ENCODE assay signal across 8 cellular contexts in the genomic region with DNA sequence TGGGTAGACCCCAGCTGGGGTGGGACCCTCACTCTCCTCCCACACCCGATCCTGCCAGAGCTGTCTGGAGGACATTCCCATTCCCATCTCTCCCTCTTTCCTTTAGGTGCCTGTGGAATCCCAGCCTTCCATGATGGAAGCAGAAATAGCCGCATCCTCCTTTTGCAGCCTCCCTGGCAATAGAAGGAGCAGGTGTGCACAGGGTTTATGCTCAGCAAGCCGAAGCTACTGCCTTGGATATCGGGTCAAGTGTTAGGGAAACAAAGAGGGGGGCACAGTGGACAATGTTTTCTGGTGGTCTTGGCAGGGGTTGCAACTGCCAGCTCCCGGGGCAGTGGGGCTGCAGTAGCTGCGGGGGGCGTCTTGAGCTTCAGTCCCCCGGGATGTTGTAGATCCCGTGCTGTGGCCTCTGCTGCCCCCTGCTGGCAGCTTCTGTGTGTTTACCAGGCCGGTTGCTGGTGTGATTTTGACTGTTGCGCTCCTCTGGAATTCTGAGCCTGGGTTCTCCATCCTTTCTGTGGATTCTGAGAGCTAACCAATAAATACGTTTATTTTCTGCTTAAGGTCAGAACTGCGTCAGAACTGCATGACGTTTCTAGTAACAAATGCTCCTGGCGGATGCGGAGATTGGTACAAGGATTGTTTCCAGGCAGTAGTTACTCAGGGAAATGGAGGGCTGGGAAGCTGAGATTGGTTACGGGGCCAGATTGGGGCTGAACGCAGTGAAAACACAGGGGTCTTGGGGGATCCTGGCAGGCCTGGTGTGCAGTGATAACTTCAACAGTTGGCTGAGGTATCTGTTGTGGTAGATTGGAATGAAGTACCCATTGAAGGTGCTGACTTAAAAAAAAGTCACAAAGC. TPM values are rescaled to one million over a fixed set of nuclear protein-coding genes. Genes with fewer than 3 reads are reported as not detected.
A peak's percentile ranks its signal among the peaks of the same experiment; 100 is the strongest.
DNase-seq lines count a peak whose midpoint lies in the region; ATAC-seq and TF ChIP-seq lines count a peak whose summit lies in the region.
"Not testable (repeated sequence)": the region's sequence is repeated elsewhere in the genome, so short reads cannot be mapped to it uniquely, and the experiment has no call there.

No MANE protein-coding gene starts in this region.

- H3K36me3 Mint-ChIP-seq in mesothelial cell of epicardium: not testable (repeated sequence)

- not testable (repeated sequence) for H3K9me3 Mint-ChIP-seq in mesothelial cell of epicardium

- not testable (repeated sequence) for H3K27ac Mint-ChIP-seq in mesothelial cell of epicardium

- H3K4me1 Mint-ChIP-seq in mesothelial cell of epicardium: not testable (repeated sequence)

- peaks cover 76% of the 10 kb centered on the region for H3K27me3 Mint-ChIP-seq in mesothelial cell of epicardium (ENCODE audit: low read depth)

- not testable (repeated sequence) for DNase-seq in AG09319 (ENCODE audit: extremely low read depth, low read depth)
- DNase-seq in NCI-H1694 (lab: John Stamatoyannopoulos, UW) (peak; percentile 32), SW480 (ENCODE audit: low spot score) (peak; percentile 57), mesothelial cell of epicardium (ENCODE audit: low spot score in 2 of 2, unreplicated experiment in 2 of 2) (peak; percentile 39 to 77)
- peak; percentile 44 for DNase-seq in activated effector memory CD4-positive, alpha-beta T cell treated with Interleukin-2 at 50 U/mL for 16 hours
- peak; percentile 9 to 54 (median 27) for DNase-seq in stimulated activated CD4-positive, alpha-beta T cell treated with anti-CD3 and anti-CD28 coated beads, TNF-alpha, amount 100 ng/mL, for 1 hour (ENCODE audit: low read depth in 3 of 3, low spot score in 1 of 3)

- not testable (repeated sequence) for H3K4me3 Mint-ChIP-seq in mesothelial cell of epicardium

- peak; percentile 55 for TF ChIP-seq CTCF in AG09319 (IDR thresholded peaks at IDR 0.05; ENCODE audit: low read depth, low read length)
- TF ChIP-seq CTCF in mesothelial cell of epicardium (IDR thresholded peaks at IDR 0.05; ENCODE audit: unreplicated experiment): peak; percentile 85

- ATAC-seq in GM19023 (IDR thresholded peaks at IDR 0.05; ENCODE audit: unreplicated experiment) (peak; percentile 45), esophagus mucosa (peak; percentile 48)

RNA-seq across cellular contexts. Expression of gene IFT22, which starts 31.2 kb away (rescaled TPM):
- 10.4 TPM for total RNA-seq in esophagus mucosa
- 34.4 to 35.0 TPM (median 34.9 TPM) in 3 replicates for total RNA-seq in mesothelial cell of epicardium

RNA-seq across cellular contexts. Expression of gene FIS1, which starts 45.5 kb away (rescaled TPM):
- total RNA-seq in esophagus mucosa (143 TPM), mesothelial cell of epicardium (134 to 139 TPM (median 137 TPM) in 3 replicates)

RNA-seq across cellular contexts. Expression of gene CLDN15, which starts 52.8 kb away (rescaled TPM):
- total RNA-seq in esophagus mucosa: 2.9 TPM
- 17.1 to 19.5 TPM (median 18.1 TPM) in 3 replicates for total RNA-seq in mesothelial cell of epicardium
